Comparison of ENCODE assay signal across 1 cellular context in genomic region chr1:53458634-53459033, GRCh38.
TF ChIP-seq lines count a peak whose summit lies in the region.

No MANE protein-coding gene starts in this region.

TF ChIP-seq in IMR-90, 13 proteins besides CTCF, POLR2A, EP300 and RAD21 (continued from another document):
- TF ChIP-seq MAZ (IDR thresholded peaks at IDR 0.05; ENCODE audit: borderline replicate concordance, low read depth, low read length) (no peak), ELK1 (IDR thresholded peaks at IDR 0.05; ENCODE audit: borderline replicate concordance, low read depth, low read length) (no peak), BHLHE40 (IDR thresholded peaks at IDR 0.05; ENCODE audit: low read depth, low read length) (no peak), SMC3 (IDR thresholded peaks at IDR 0.05; ENCODE audit: low read depth, low read length) (no peak)
